In genomic region chr16:84603115-84603816, GRCh38 we compare ENCODE assay signal across 8 cellular contexts. TPM values are rescaled to one million over a fixed set of nuclear protein-coding genes. Genes with fewer than 3 reads are reported as not detected.
DNase-seq lines count a peak whose midpoint lies in the region; ATAC-seq and TF ChIP-seq lines count a peak whose summit lies in the region.

No MANE protein-coding gene starts in this region.

- peaks cover 92% of the 10 kb centered on the region for H3K4me1 Mint-ChIP-seq in activated naive CD8-positive, alpha-beta T cell treated with anti-CD3 and anti-CD28 coated beads, Interleukin-2, amount 50 U/mL, for 24 hours

- peaks cover 99% of the 10 kb centered on the region for H3K4me1 ChIP-seq in DOHH2 (ENCODE audit: control insufficient read depth, low read length)
- peaks cover 0 to 5% of the 10 kb centered on the region in 2 donors for H3K4me1 ChIP-seq in gastrocnemius medialis

- TF ChIP-seq POLR2A in gastrocnemius medialis (IDR thresholded peaks at IDR 0.05): no peak

- TF ChIP-seq CTCF in DOHH2 (IDR thresholded peaks at IDR 0.05; ENCODE audit: low read depth, low read length, poor library complexity, severe bottlenecking) (no peak), gastrocnemius medialis (IDR thresholded peaks at IDR 0.05 in 4 of 5, conservative IDR thresholded peaks at IDR 0.05 in 1 of 5) (no peak)

- H3K36me3 ChIP-seq in DOHH2 (ENCODE audit: control insufficient read depth, low read length) (peaks cover 34% of the 10 kb centered on the region), gastrocnemius medialis (no peaks in the 10 kb centered on the region)

- peak overlapping the region; percentile 78 for H3K27ac Mint-ChIP-seq in activated naive CD8-positive, alpha-beta T cell treated with anti-CD3 and anti-CD28 coated beads, Interleukin-2, amount 50 U/mL, for 24 hours

- peak overlapping the region; percentile 61 for H3K4me3 Mint-ChIP-seq in activated naive CD8-positive, alpha-beta T cell treated with anti-CD3 and anti-CD28 coated beads, Interleukin-2, amount 50 U/mL, for 24 hours

- H3K9me3 ChIP-seq in DOHH2 (ENCODE audit: control insufficient read depth, insufficient read depth, low read length) (no peaks in the 10 kb centered on the region), gastrocnemius medialis (no peaks in the 10 kb centered on the region)

- in situ Hi-C loops in gastrocnemius medialis (cut with MboI; ENCODE audit: low sequenced_read_pairs in 4 of 4): no loop called here

- 0 out of 2 replicates have a peak, but pooled peaks cover 2% of the 10 kb centered on the region for H4K20me1 ChIP-seq in DOHH2 (ENCODE audit: control insufficient read depth, insufficient read depth, low read depth, low read length)

- no peaks in the 10 kb centered on the region for H3K27me3 Mint-ChIP-seq in activated naive CD8-positive, alpha-beta T cell treated with anti-CD3 and anti-CD28 coated beads, Interleukin-2, amount 50 U/mL, for 24 hours

- H3K27me3 ChIP-seq in DOHH2 (ENCODE audit: control insufficient read depth, low read length) (no peaks in the 10 kb centered on the region), gastrocnemius medialis (no peaks in the 10 kb centered on the region)

- peak; percentile 15 for ATAC-seq in activated naive CD8-positive, alpha-beta T cell treated with anti-CD3 and anti-CD28 coated beads, Interleukin-2, amount 50 U/mL, for 24 hours
- ATAC-seq in left ventricle myocardium superior (peak; percentile 70), gastrocnemius medialis (peak; percentile 61 to 83), GM21786 (IDR thresholded peaks at IDR 0.05; ENCODE audit: unreplicated experiment) (no peak), GM19395 (IDR thresholded peaks at IDR 0.05; ENCODE audit: unreplicated experiment) (no peak)

- H3K9me2 ChIP-seq in DOHH2 (replicated peaks; ENCODE audit: control insufficient read depth, low read length): no peaks in the 10 kb centered on the region

- peaks cover 86% of the 10 kb centered on the region for H3K79me2 ChIP-seq in DOHH2 (ENCODE audit: control insufficient read depth, low read length)

- DNase-seq in NCI-H69 (lab: John Stamatoyannopoulos, UW) (peak; percentile 45), left ventricle myocardium superior (peak; percentile 87), gastrocnemius medialis (peak; percentile 66 to 81), GDM1 (lab: John Stamatoyannopoulos, UW) (no peak)
- peak; percentile 57 for DNase-seq in activated naive CD8-positive, alpha-beta T cell treated with anti-CD3 and anti-CD28 coated beads, Interleukin-2, amount 50 U/mL, for 24 hours

- H3K27ac ChIP-seq in DOHH2 (ENCODE audit: low read depth, low read length) (peak overlapping the region; percentile 41), gastrocnemius medialis (peak overlapping the region; percentile 38 to 52 (median 42))

- H3K4me3 ChIP-seq in DOHH2 (ENCODE audit: low read length): peak overlapping the region; percentile 42
- no peak overlapping the region for H3K4me3 ChIP-seq in gastrocnemius medialis

- peaks cover 3% of the 10 kb centered on the region for H3K9me3 Mint-ChIP-seq in activated naive CD8-positive, alpha-beta T cell treated with anti-CD3 and anti-CD28 coated beads, Interleukin-2, amount 50 U/mL, for 24 hours

- peaks cover 35% of the 10 kb centered on the region for H3F3A ChIP-seq in DOHH2 (ENCODE audit: control insufficient read depth, insufficient read depth)

- H3K36me3 Mint-ChIP-seq in activated naive CD8-positive, alpha-beta T cell treated with anti-CD3 and anti-CD28 coated beads, Interleukin-2, amount 50 U/mL, for 24 hours (ENCODE audit: low read depth): peaks cover 41% of the 10 kb centered on the region

- intact Hi-C loops in left ventricle myocardium superior (cut with micrococcal nuclease) (no loop called here), gastrocnemius medialis (cut with DNase I; ENCODE audit: low total_unique reads) (no loop called here)

- peak overlapping the region; percentile 99 for H3K4me2 ChIP-seq in DOHH2 (ENCODE audit: low read length)

RNA-seq across cellular contexts. Expression of gene COTL1, which starts 14.6 kb away (rescaled TPM):
- total RNA-seq in left ventricle myocardium superior (11.8 TPM), gastrocnemius medialis (1 to 10 TPM; 2.8 to 8.7 (median 6.2) TPM)

RNA-seq across cellular contexts. Expression of gene KLHL36, which starts 45.0 kb away (rescaled TPM):
- total RNA-seq in left ventricle myocardium superior (62.5 TPM), gastrocnemius medialis (10 to 100 TPM; 15.6 to 33.9 (median 18.2) TPM)

Comparison
In these comparisons a context has a peak if more than half of its experiments do, and no peak if none do; other contexts are left out.
1. ATAC-seq: peak in activated naive CD8-positive, alpha-beta T cell treated with anti-CD3 and anti-CD28 coated beads, Interleukin-2, amount 50 U/mL, for 24 hours (single experiment), left ventricle myocardium superior (single experiment) and gastrocnemius medialis (2 of 2); none in GM21786 (single experiment) and GM19395 (single experiment).